9 cellular contexts compared by ENCODE assay signal in the genomic region with DNA sequence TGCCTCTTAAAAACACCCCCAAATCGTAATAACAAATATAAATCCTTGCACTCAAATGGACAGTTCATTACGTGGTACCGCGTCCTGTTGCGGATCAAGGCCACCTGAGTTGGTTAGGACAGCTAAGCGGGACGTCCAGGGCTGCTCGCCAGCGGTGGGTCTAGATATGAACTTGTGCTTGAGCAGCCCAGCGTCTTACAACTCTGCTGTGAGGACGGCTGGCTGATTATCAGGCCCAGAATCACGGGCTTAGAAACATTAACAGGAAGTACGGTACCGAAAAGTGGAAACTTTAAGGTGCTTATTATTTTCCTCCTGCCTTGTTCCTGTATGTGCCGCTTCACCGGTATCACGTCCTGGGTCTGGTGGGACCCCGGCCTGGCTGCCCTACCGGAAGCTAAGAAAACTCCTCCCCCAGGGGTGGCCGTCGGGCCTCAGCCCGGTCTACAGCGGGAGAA. TPM values are rescaled to one million over a fixed set of nuclear protein-coding genes. Genes with fewer than 3 reads are reported as not detected.
DNase-seq lines count a peak whose midpoint lies in the region; ATAC-seq and TF ChIP-seq lines count a peak whose summit lies in the region.
"Had no signal": no experiment of that assay in that cellular context is flagged by ENCODE, and none has a peak within 500 bp of the region (broad histone marks: within the 10 kb centered on the region; RNA-seq: fewer than 3 reads in every experiment).

No MANE protein-coding gene starts in this region.

- H3K4me2 ChIP-seq in neural cell (ENCODE audit: low read length) = peak overlapping the region; percentile 79

- no peak for TF ChIP-seq RAD21 in neural cell (conservative IDR thresholded peaks at IDR 0.05)

- H3K9me3 Mint-ChIP-seq in activated T-cell treated with anti-CD3 and anti-CD28 coated beads, Interleukin-2, amount 50 U/mL, for 24 hours = peaks cover 2% of the 10 kb centered on the region
- no peaks in the 10 kb centered on the region for H3K9me3 Mint-ChIP-seq in endodermal cell

- peaks cover 3% of the 10 kb centered on the region for H3F3A ChIP-seq in neural cell (ENCODE audit: insufficient read depth, low read length, poor library complexity, severe bottlenecking)

- no peak for TF ChIP-seq CTCF in RWPE2 (IDR thresholded peaks at IDR 0.05; ENCODE audit: poor library complexity, severe bottlenecking)
- no peak for TF ChIP-seq CTCF in endodermal cell (conservative IDR thresholded peaks at IDR 0.05)
- no peak for TF ChIP-seq CTCF in neural cell (IDR thresholded peaks at IDR 0.05; ENCODE audit: poor library complexity, severe bottlenecking)

- H3K27me3 Mint-ChIP-seq in activated T-cell treated with anti-CD3 and anti-CD28 coated beads, Interleukin-2, amount 50 U/mL, for 24 hours = no peaks in the 10 kb centered on the region
- no peaks in the 10 kb centered on the region for H3K27me3 Mint-ChIP-seq in endodermal cell (ENCODE audit: insufficient read depth)

- H3K27ac ChIP-seq in RWPE2 (ENCODE audit: poor library complexity, severe bottlenecking) (peak overlapping the region; percentile 86), endodermal cell (ENCODE audit: low read depth, low read length) (peak overlapping the region; percentile 99), neural cell (ENCODE audit: low read length) (peak overlapping the region; percentile 100)

- peaks cover 34% of the 10 kb centered on the region for H3K36me3 ChIP-seq in RWPE2 (ENCODE audit: low read depth)
- H3K36me3 ChIP-seq in endodermal cell (ENCODE audit: control insufficient read depth, insufficient read depth, low read length) = peaks cover 21% of the 10 kb centered on the region
- H3K36me3 ChIP-seq in neural cell (ENCODE audit: insufficient read depth, low read length) = no peaks in the 10 kb centered on the region

- H3K4me1 ChIP-seq in RWPE2 (ENCODE audit: insufficient read depth, poor library complexity, severe bottlenecking) (peaks cover 18% of the 10 kb centered on the region), endodermal cell (ENCODE audit: control insufficient read depth, insufficient read depth, low read length) (no peaks in the 10 kb centered on the region)

- peaks cover 5% of the 10 kb centered on the region for H4K20me1 ChIP-seq in neural cell (ENCODE audit: insufficient read depth)

- peak overlapping the region; percentile 87 for H3K4me3 Mint-ChIP-seq in activated T-cell treated with anti-CD3 and anti-CD28 coated beads, Interleukin-2, amount 50 U/mL, for 24 hours
- H3K4me3 Mint-ChIP-seq in endodermal cell = peak overlapping the region; percentile 94

- peak overlapping the region; percentile 87 for H2AFZ ChIP-seq in neural cell (ENCODE audit: low read depth, low read length)

- peaks cover 62% of the 10 kb centered on the region for H3K36me3 Mint-ChIP-seq in activated T-cell treated with anti-CD3 and anti-CD28 coated beads, Interleukin-2, amount 50 U/mL, for 24 hours (ENCODE audit: low read depth)
- peaks cover 43% of the 10 kb centered on the region for H3K36me3 Mint-ChIP-seq in endodermal cell (ENCODE audit: low read depth)

- TF ChIP-seq EP300 in neural cell (conservative IDR thresholded peaks at IDR 0.05; ENCODE audit: poor library complexity, severe bottlenecking) = no peak

- H3K9ac ChIP-seq in endodermal cell (ENCODE audit: extremely low read depth, low read length, poor library complexity, severe bottlenecking) = peak overlapping the region; percentile 93
- peak overlapping the region; percentile 99 for H3K9ac ChIP-seq in neural cell (ENCODE audit: low read length)

- H3K79me2 ChIP-seq in neural cell (replicated peaks; ENCODE audit: insufficient read depth, low read length) = peaks cover 40% of the 10 kb centered on the region

- 22 to 26% methylated on average over 21 to 23 of the region's 23 CpGs for WGBS in endodermal cell (ENCODE audit: insufficient coverage in 1 of 2, insufficient read length in 1 of 2), 2 experiments

- peak overlapping the region; percentile 100 for H3K27ac Mint-ChIP-seq in activated T-cell treated with anti-CD3 and anti-CD28 coated beads, Interleukin-2, amount 50 U/mL, for 24 hours
- peak overlapping the region; percentile 99 for H3K27ac Mint-ChIP-seq in endodermal cell

- DNase-seq in activated T-cell treated with anti-CD3 and anti-CD28 coated beads, Interleukin-2, amount 50 U/mL, for 24 hours = peak; percentile 52
- no peak for DNase-seq in activated T-cell treated with anti-CD3 and anti-CD28 coated beads, Interleukin-2, amount 50 U/mL, for 1 hour
- no peak for DNase-seq in RWPE2 (ENCODE audit: low spot score)
- peak; percentile 93 for DNase-seq in endodermal cell
- DNase-seq in NCI-H526 (lab: John Stamatoyannopoulos, UW) = no peak
- no peak for DNase-seq in activated effector memory CD4-positive, alpha-beta T cell treated with Interleukin-2 at 50 U/mL for 16 hours

- H3K4me1 Mint-ChIP-seq in activated T-cell treated with anti-CD3 and anti-CD28 coated beads, Interleukin-2, amount 50 U/mL, for 24 hours (ENCODE audit: low read depth) = peaks cover 37% of the 10 kb centered on the region
- peaks cover 26% of the 10 kb centered on the region for H3K4me1 Mint-ChIP-seq in endodermal cell

- H3K27me3 ChIP-seq in RWPE2 (ENCODE audit: insufficient read depth, poor library complexity, severe bottlenecking) = no peaks in the 10 kb centered on the region
- H3K27me3 ChIP-seq in endodermal cell (ENCODE audit: control insufficient read depth, insufficient read depth, low read length, poor library complexity, severe bottlenecking) = no peaks in the 10 kb centered on the region
- no peaks in the 10 kb centered on the region for H3K27me3 ChIP-seq in neural cell (ENCODE audit: insufficient read depth, low read depth, low read length)

- H3K4me3 ChIP-seq in RWPE2 (ENCODE audit: severe bottlenecking) = peak overlapping the region; percentile 97
- H3K4me3 ChIP-seq in endodermal cell (ENCODE audit: low read length) = peak overlapping the region; percentile 83
- H3K4me3 ChIP-seq in neural cell (ENCODE audit: low read length) = peak overlapping the region; percentile 98

- ATAC-seq in HG03060 (IDR thresholded peaks at IDR 0.05; ENCODE audit: low read depth, unreplicated experiment) (peak; percentile 18), RWPE2 (ENCODE audit: low read depth) (no peak)

- no peaks in the 10 kb centered on the region for H3K9me3 ChIP-seq in RWPE2 (ENCODE audit: severe bottlenecking)
- no peaks in the 10 kb centered on the region for H3K9me3 ChIP-seq in endodermal cell (ENCODE audit: control insufficient read depth, low read length)
- no peaks in the 10 kb centered on the region for H3K9me3 ChIP-seq in neural cell (ENCODE audit: low read length)

- no peaks in the 10 kb centered on the region for H3K9me2 ChIP-seq in neural cell (ENCODE audit: insufficient read depth, low read length)

TF ChIP-seq in neural cell, 6 proteins besides CTCF, POLR2A, EP300 and RAD21:
- TF ChIP-seq MXI1 (conservative IDR thresholded peaks at IDR 0.05; ENCODE audit: poor library complexity, severe bottlenecking) (no peak), EZH2 (IDR thresholded peaks at IDR 0.05; ENCODE audit: borderline replicate concordance, insufficient read depth, low read length, poor library complexity, severe bottlenecking) (no peak), TAF1 (IDR thresholded peaks at IDR 0.05; ENCODE audit: low read depth) (no peak), SMC3 (conservative IDR thresholded peaks at IDR 0.05; ENCODE audit: poor library complexity) (no peak), POLR2AphosphoS5 (IDR thresholded peaks at IDR 0.05) (no peak)
- TF ChIP-seq, protein P1, sequence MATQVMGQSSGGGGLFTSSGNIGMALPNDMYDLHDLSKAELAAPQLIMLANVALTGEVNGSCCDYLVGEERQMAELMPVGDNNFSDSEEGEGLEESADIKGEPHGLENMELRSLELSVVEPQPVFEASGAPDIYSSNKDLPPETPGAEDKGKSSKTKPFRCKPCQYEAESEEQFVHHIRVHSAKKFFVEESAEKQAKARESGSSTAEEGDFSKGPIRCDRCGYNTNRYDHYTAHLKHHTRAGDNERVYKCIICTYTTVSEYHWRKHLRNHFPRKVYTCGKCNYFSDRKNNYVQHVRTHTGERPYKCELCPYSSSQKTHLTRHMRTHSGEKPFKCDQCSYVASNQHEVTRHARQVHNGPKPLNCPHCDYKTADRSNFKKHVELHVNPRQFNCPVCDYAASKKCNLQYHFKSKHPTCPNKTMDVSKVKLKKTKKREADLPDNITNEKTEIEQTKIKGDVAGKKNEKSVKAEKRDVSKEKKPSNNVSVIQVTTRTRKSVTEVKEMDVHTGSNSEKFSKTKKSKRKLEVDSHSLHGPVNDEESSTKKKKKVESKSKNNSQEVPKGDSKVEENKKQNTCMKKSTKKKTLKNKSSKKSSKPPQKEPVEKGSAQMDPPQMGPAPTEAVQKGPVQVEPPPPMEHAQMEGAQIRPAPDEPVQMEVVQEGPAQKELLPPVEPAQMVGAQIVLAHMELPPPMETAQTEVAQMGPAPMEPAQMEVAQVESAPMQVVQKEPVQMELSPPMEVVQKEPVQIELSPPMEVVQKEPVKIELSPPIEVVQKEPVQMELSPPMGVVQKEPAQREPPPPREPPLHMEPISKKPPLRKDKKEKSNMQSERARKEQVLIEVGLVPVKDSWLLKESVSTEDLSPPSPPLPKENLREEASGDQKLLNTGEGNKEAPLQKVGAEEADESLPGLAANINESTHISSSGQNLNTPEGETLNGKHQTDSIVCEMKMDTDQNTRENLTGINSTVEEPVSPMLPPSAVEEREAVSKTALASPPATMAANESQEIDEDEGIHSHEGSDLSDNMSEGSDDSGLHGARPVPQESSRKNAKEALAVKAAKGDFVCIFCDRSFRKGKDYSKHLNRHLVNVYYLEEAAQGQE (IDR thresholded peaks at IDR 0.05; ENCODE audit: borderline replicate concordance) = no peak

RNA-seq across cellular contexts. Expression of a gene that starts 0.8 kb away (rescaled TPM):
- total RNA-seq in endodermal cell = 100 to 1,000 TPM; 843 to 876 TPM
- 625 TPM for polyA plus RNA-seq in endodermal cell (2013, experiment 1 of 2)
- polyA plus RNA-seq in endodermal cell (2013, experiment 2 of 2) = 517 TPM
- polyA plus RNA-seq in neural cell = 40.0 and 58.2 TPM in 2 replicates
- polyA minus RNA-seq in neural cell = 58.7 and 80.2 TPM in 2 replicates

RNA-seq across cellular contexts. Expression of a gene that starts 25.5 kb away (rescaled TPM):
- 100 to 1,000 TPM; 264 to 272 TPM for total RNA-seq in endodermal cell
- polyA plus RNA-seq in endodermal cell (2013, experiment 1 of 2) = 227 TPM
- 216 TPM for polyA plus RNA-seq in endodermal cell (2013, experiment 2 of 2)
- polyA plus RNA-seq in neural cell = 513 and 520 TPM in 2 replicates
- 148 and 152 TPM in 2 replicates for polyA minus RNA-seq in neural cell

RNA-seq across cellular contexts. Expression of a gene that starts 31.6 kb away (rescaled TPM):
- total RNA-seq in endodermal cell = 1 to 10 TPM; 3.7 to 4.2 TPM
- 4.2 TPM for polyA plus RNA-seq in endodermal cell (2013, experiment 1 of 2)
- 2.7 TPM for polyA plus RNA-seq in endodermal cell (2013, experiment 2 of 2)
- polyA plus RNA-seq in neural cell = 3.0 and 5.9 TPM in 2 replicates
- polyA minus RNA-seq in neural cell = 3.4 and 4.9 TPM in 2 replicates

RNA-seq across cellular contexts. Expression of a gene that starts 35.8 kb away (rescaled TPM):
- under 1 TPM in 1 of 2 donors, not detected in 1; 0.35 TPM for total RNA-seq in endodermal cell
- polyA plus RNA-seq in endodermal cell (2013, experiment 1 of 2) = 0.36 TPM
- 0.41 TPM for polyA plus RNA-seq in endodermal cell (2013, experiment 2 of 2)
- polyA plus RNA-seq in neural cell = not detected in 2 replicates
- not detected in 2 replicates for polyA minus RNA-seq in neural cell
- total RNA-seq: lung microvascular endothelial cell had no signal

RNA-seq across cellular contexts. Expression of a gene that starts 46.7 kb away (rescaled TPM):
- total RNA-seq in endodermal cell = not detected
- polyA plus RNA-seq in endodermal cell (2013, experiment 1 of 2) = not detected
- not detected for polyA plus RNA-seq in endodermal cell (2013, experiment 2 of 2)
- polyA plus RNA-seq in neural cell = not detected in 2 replicates
- not detected in 2 replicates for polyA minus RNA-seq in neural cell
- total RNA-seq: lung microvascular endothelial cell had no signal

Comparison
In these comparisons a context has a peak if more than half of its experiments do, and no peak if none do; other contexts are left out.
1. DNase-seq: peak in activated T-cell treated with anti-CD3 and anti-CD28 coated beads, Interleukin-2, amount 50 U/mL, for 24 hours (single experiment) and endodermal cell (single experiment); none in activated T-cell treated with anti-CD3 and anti-CD28 coated beads, Interleukin-2, amount 50 U/mL, for 1 hour (single experiment), RWPE2 (single experiment), NCI-H526 (0 of 2) and activated effector memory CD4-positive, alpha-beta T cell treated with Interleukin-2 at 50 U/mL for 16 hours (single experiment).
2. Peak in every context shown above with its lines, with median percentiles within 50 percentile points of each other: H3K27ac ChIP-seq and H3K4me3 ChIP-seq.